In genomic region chr14:74979442-74980397, GRCh38 we compare ENCODE assay signal across 10 cellular contexts. TPM values are rescaled to one million over a fixed set of nuclear protein-coding genes. Genes with fewer than 3 reads are reported as not detected.
DNase-seq lines count a peak whose midpoint lies in the region; ATAC-seq, FAIRE-seq and TF ChIP-seq lines count a peak whose summit lies in the region.
"Had no signal": no experiment of that assay in that cellular context is flagged by ENCODE, and none has a peak within 500 bp of the region (broad histone marks: within the 10 kb centered on the region; RNA-seq: fewer than 3 reads in every experiment).

No MANE protein-coding gene starts in this region.

- no peaks in the 10 kb centered on the region for H3K79me2 ChIP-seq in astrocyte (ENCODE audit: insufficient read depth, low read length)

- H3K27ac ChIP-seq in astrocyte (ENCODE audit: low read depth, low read length): no peak overlapping the region
- H3K27ac ChIP-seq in kidney (ENCODE audit: low read depth in 2 of 2, low read length in 2 of 2): no peak overlapping the region
- H3K27ac ChIP-seq in caudate nucleus (ENCODE audit: low read depth, low read length): no peak overlapping the region

- H3K27ac Mint-ChIP-seq in astrocyte (ENCODE audit: unreplicated experiment) (no peak overlapping the region), Caco-2 (ENCODE audit: unreplicated experiment) (no peak overlapping the region)
- H3K27ac Mint-ChIP-seq: activated T-helper 2 cell treated with anti-CD3 and anti-CD28 coated beads, Interferon-gamma antibody, Interleukin-2, Interleukin-4, amounts not matched to agents 10 μg/mL and 5 μg/mL and 100 μg/mL, durations not matched to agents 14 hours and 24 hours and 36 hours had no signal

- H3K9ac ChIP-seq in astrocyte (ENCODE audit: low read length) (no peak overlapping the region), kidney (ENCODE audit: low read length in 2 of 2) (no peak overlapping the region)

- POLR2A ChIA-PET in Caco-2 (lab: Charles Lee): no interaction called here

- TF ChIP-seq CTCF in astrocyte (IDR thresholded peaks at IDR 0.05; ENCODE audit: insufficient read depth, low read depth, low read length): no peak
- no peak for TF ChIP-seq CTCF in kidney (IDR thresholded peaks at IDR 0.05; ENCODE audit: borderline replicate concordance, extremely low read depth, insufficient read depth)
- no peak for TF ChIP-seq CTCF in Caco-2 (IDR thresholded peaks at IDR 0.05; ENCODE audit: insufficient read depth in 1 of 2, low read depth in 1 of 2, low read length in 1 of 2, severe bottlenecking in 1 of 2, unreplicated experiment in 1 of 2)

- H3K4me3 Mint-ChIP-seq in astrocyte (ENCODE audit: unreplicated experiment) (no peak overlapping the region), Caco-2 (ENCODE audit: unreplicated experiment) (no peak overlapping the region)

- peak; percentile 62 for FAIRE-seq in astrocyte (lab: Jason Lieb, UNC)
- FAIRE-seq in kidney (lab: Jason Lieb, UNC): no peak

- H3K9me3 ChIP-seq in astrocyte (ENCODE audit: insufficient read depth, low read depth, low read length) (no peaks in the 10 kb centered on the region), kidney (ENCODE audit: control insufficient read depth in 1 of 2, low read length in 2 of 2) (no peaks in the 10 kb centered on the region), Caco-2 (no peaks in the 10 kb centered on the region)
- H3K9me3 ChIP-seq: BLaER1 treated with 17β-estradiol and CSF1 and Interleukin-3, amounts not matched to agents 10 nM and 100 nM had no signal

- H3K4me1 ChIP-seq in astrocyte (ENCODE audit: insufficient read depth, low read length): peaks cover 22% of the 10 kb centered on the region
- peaks cover 0 to 5% of the 10 kb centered on the region in 2 donors for H3K4me1 ChIP-seq in kidney (ENCODE audit: control insufficient read depth in 1 of 2, insufficient read depth in 1 of 2, low read depth in 1 of 2, low read length in 2 of 2)
- peaks cover 24% of the 10 kb centered on the region for H3K4me1 ChIP-seq in Caco-2

- peaks cover 9% of the 10 kb centered on the region for H3K4me1 Mint-ChIP-seq in astrocyte (ENCODE audit: low read depth, unreplicated experiment)
- peaks cover 6% of the 10 kb centered on the region for H3K4me1 Mint-ChIP-seq in Caco-2 (ENCODE audit: low read depth, unreplicated experiment)

- H3K4me2 ChIP-seq in astrocyte (ENCODE audit: low read length): no peak overlapping the region

- CTCF ChIA-PET in Caco-2 (lab: Charles Lee): interaction anchor here (1.0 kb wide), 1 partner anchor 9 kb away, joined by 4 read pairs; no protein-coding TSS in a partner anchor

- intact Hi-C loops in Right ventricle myocardium inferior (cut with DNase I) (no loop called here), cardiac septum (cut with DNase I) (no loop called here), kidney (cut with DNase I) (no loop called here), Caco-2 (cut with micrococcal nuclease; ENCODE audit: unreplicated experiment) (no loop called here)

- H3K36me3 ChIP-seq in astrocyte (ENCODE audit: insufficient read depth, low read length): no peaks in the 10 kb centered on the region
- no peaks in the 10 kb centered on the region for H3K36me3 ChIP-seq in kidney (ENCODE audit: control insufficient read depth in 1 of 2, insufficient read depth in 2 of 2, low read length in 2 of 2)
- no peaks in the 10 kb centered on the region for H3K36me3 ChIP-seq in Caco-2 (ENCODE audit: control insufficient read depth, insufficient read depth, low read length)
- H3K36me3 ChIP-seq: BLaER1 treated with 17β-estradiol and CSF1 and Interleukin-3, amounts not matched to agents 10 nM and 100 nM had no signal

- H3K9me3 Mint-ChIP-seq in astrocyte (ENCODE audit: unreplicated experiment) (no peaks in the 10 kb centered on the region), Caco-2 (ENCODE audit: unreplicated experiment) (no peaks in the 10 kb centered on the region)
- H3K9me3 Mint-ChIP-seq: activated T-helper 2 cell treated with anti-CD3 and anti-CD28 coated beads, Interferon-gamma antibody, Interleukin-2, Interleukin-4, amounts not matched to agents 10 μg/mL and 5 μg/mL and 100 μg/mL, durations not matched to agents 14 hours and 24 hours and 36 hours had no signal

- peak; percentile 76 for DNase-seq in Right ventricle myocardium inferior (ENCODE audit: missing footprints)
- DNase-seq in cardiac septum (ENCODE audit: low spot score): no peak
- DNase-seq in astrocyte (ENCODE audit: low read depth): peak; percentile 11
- peak; percentile 70 for DNase-seq in kidney
- DNase-seq in caudate nucleus (lab: John Stamatoyannopoulos, UW): no peak
- no peak for DNase-seq in Caco-2
- DNase-seq in SIG-M5 treated with dmso at 0.1 percent for 504 hours (lab: John Stamatoyannopoulos, UW; ENCODE audit: unreplicated experiment): no peak

- H3K4me3 ChIP-seq in astrocyte (ENCODE audit: insufficient read depth, low read depth, low read length): no peak overlapping the region
- no peak overlapping the region for H3K4me3 ChIP-seq in kidney (ENCODE audit: low read length in 2 of 2)
- no peak overlapping the region for H3K4me3 ChIP-seq in Caco-2 (ENCODE audit: low read depth, low read length)
- H3K4me3 ChIP-seq: BLaER1 treated with 17β-estradiol and CSF1 and Interleukin-3, amounts not matched to agents 10 nM and 100 nM had no signal

- BruUV-seq in Caco-2 (replicated peaks; lab: Mats Ljungman, UMichigan): no TSS peak

- H3K27me3 Mint-ChIP-seq in astrocyte (ENCODE audit: low read depth, unreplicated experiment): peaks cover 4% of the 10 kb centered on the region
- no peaks in the 10 kb centered on the region for H3K27me3 Mint-ChIP-seq in Caco-2 (ENCODE audit: insufficient read depth, unreplicated experiment)

- ATAC-seq in Right ventricle myocardium inferior: peak; percentile 25
- no peak for ATAC-seq in HG02840 (IDR thresholded peaks at IDR 0.05; ENCODE audit: low FRiP score, unreplicated experiment)

- H3K36me3 Mint-ChIP-seq in astrocyte (ENCODE audit: low read depth, unreplicated experiment) (peaks cover 2% of the 10 kb centered on the region), Caco-2 (ENCODE audit: insufficient read depth, unreplicated experiment) (no peaks in the 10 kb centered on the region)

- no peaks in the 10 kb centered on the region for H4K20me1 ChIP-seq in astrocyte (ENCODE audit: insufficient read depth, low read length)
- H4K20me1 ChIP-seq: BLaER1 treated with 17β-estradiol and CSF1 and Interleukin-3, amounts not matched to agents 10 nM and 100 nM had no signal

- no peaks in the 10 kb centered on the region for H3K27me3 ChIP-seq in astrocyte (ENCODE audit: insufficient read depth, low read length)
- no peaks in the 10 kb centered on the region for H3K27me3 ChIP-seq in Caco-2 (replicated peaks; ENCODE audit: control insufficient read depth, insufficient read depth, low read length)
- H3K27me3 ChIP-seq: BLaER1 treated with 17β-estradiol and CSF1 and Interleukin-3, amounts not matched to agents 10 nM and 100 nM had no signal

- peak overlapping the region; percentile 8 for H2AFZ ChIP-seq in astrocyte (ENCODE audit: low read depth, low read length)

RNA-seq across cellular contexts. Expression of gene EIF2B2, which starts 23.0 kb away (rescaled TPM):
- total RNA-seq in Right ventricle myocardium inferior (34.0 TPM), cardiac septum (36.4 TPM), astrocyte (37.7 TPM in 2 replicates), kidney (44.0 TPM), Caco-2 (2022) (48.8 and 54.4 TPM in 2 replicates)
- polyA plus RNA-seq in kidney (ENCODE audit: insufficient read depth, low read depth, low replicate concordance): 60.6 TPM

RNA-seq across cellular contexts. Expression of gene PGF, which starts 24.3 kb away (rescaled TPM):
- total RNA-seq in Right ventricle myocardium inferior: 6.5 TPM
- total RNA-seq in cardiac septum: 9.4 TPM
- total RNA-seq in astrocyte: 2.5 and 3.5 TPM in 2 replicates
- total RNA-seq in kidney: 9.3 TPM
- polyA plus RNA-seq in kidney (ENCODE audit: insufficient read depth, low read depth, low replicate concordance): 12.1 TPM
- 8.9 and 9.1 TPM in 2 replicates for total RNA-seq in Caco-2 (2022)

RNA-seq across cellular contexts. Expression of gene RPS6KL1, which starts 56.7 kb away (rescaled TPM):
- 19.1 TPM for total RNA-seq in Right ventricle myocardium inferior
- 19.8 TPM for total RNA-seq in cardiac septum
- total RNA-seq in astrocyte: 0.70 and 1.7 TPM in 2 replicates
- 7.9 TPM for total RNA-seq in kidney
- polyA plus RNA-seq in kidney (ENCODE audit: insufficient read depth, low read depth, low replicate concordance): 3.7 TPM
- 6.8 and 9.8 TPM in 2 replicates for total RNA-seq in Caco-2 (2022)

Comparison
In these comparisons a context has a peak if more than half of its experiments do, and no peak if none do; other contexts are left out.
1. DNase-seq: peak in Right ventricle myocardium inferior (single experiment), astrocyte (single experiment) and kidney (single experiment); none in cardiac septum (single experiment), caudate nucleus (0 of 61), Caco-2 (0 of 2) and SIG-M5 treated with dmso at 0.1 percent for 504 hours (single experiment).